In genomic region chr15:42273099-42273899, GRCh38 we compare ENCODE assay signal across 1 cellular context.
TF ChIP-seq lines count a peak whose summit lies in the region.

Gene GANC, plus strand, starts transcription at chr15:42273201. Its CDS starts 1,281 bp downstream, at chr15:42274482.
Gene TMEM87A, minus strand, starts transcription at chr15:42273433. Its CDS starts 35 bp downstream, at chr15:42273398.

TF ChIP-seq in H1, 55 proteins besides CTCF, POLR2A, EP300 and RAD21 (continued from another document):
- TF ChIP-seq BRCA1 (IDR thresholded peaks at IDR 0.05; ENCODE audit: low read depth, low read length): no peak
- no peak for TF ChIP-seq SIX5 (IDR thresholded peaks at IDR 0.05; ENCODE audit: low read depth, low read length)
- TF ChIP-seq FOSL1 (IDR thresholded peaks at IDR 0.05; ENCODE audit: insufficient read depth, low read depth, low read length): no peak
- peak; percentile 66 for TF ChIP-seq MAX (IDR thresholded peaks at IDR 0.05)
- TF ChIP-seq TBP (IDR thresholded peaks at IDR 0.05; ENCODE audit: low read depth, low read length): peak; percentile 72
- TF ChIP-seq CBX8 (IDR thresholded peaks at IDR 0.05; ENCODE audit: borderline replicate concordance, low read depth, low read length): no peak
- peak in 1 of 2 experiments; percentile 63; a peak in 3 of 4 replicates for TF ChIP-seq SIN3A (conservative IDR thresholded peaks at IDR 0.05 in 1 of 2, IDR thresholded peaks at IDR 0.05 in 1 of 2; ENCODE audit: low read depth in 1 of 2, low read length in 2 of 2)
- TF ChIP-seq CTBP2 (IDR thresholded peaks at IDR 0.05; ENCODE audit: borderline replicate concordance, insufficient read depth, insufficient read length, low read length): no peak
- TF ChIP-seq HDAC2 (IDR thresholded peaks at IDR 0.05; ENCODE audit: borderline replicate concordance in 1 of 2, low read depth in 2 of 2, low read length in 2 of 2): no peak; a peak in 1 of 4 replicates
- TF ChIP-seq SUZ12 (IDR thresholded peaks at IDR 0.05; ENCODE audit: low read length): no peak
- TF ChIP-seq RXRA (IDR thresholded peaks at IDR 0.05; ENCODE audit: insufficient read depth, low read depth, low read length): no peak
- no peak for TF ChIP-seq CEBPB (IDR thresholded peaks at IDR 0.05; ENCODE audit: low read depth, low read length)
- TF ChIP-seq TAF1 (IDR thresholded peaks at IDR 0.05; ENCODE audit: low read depth, low read length): peak; percentile 96
- TF ChIP-seq RFX5 (IDR thresholded peaks at IDR 0.05; ENCODE audit: borderline replicate concordance, low read depth, low read length): no peak
- TF ChIP-seq POU5F1 (IDR thresholded peaks at IDR 0.05; ENCODE audit: low read depth, low read length): no peak
- peak; percentile 73 for TF ChIP-seq CREB1 (IDR thresholded peaks at IDR 0.05)
- peak; percentile 14; the same call in 1 of the 2 replicates for TF ChIP-seq TEAD4 (IDR thresholded peaks at IDR 0.05; ENCODE audit: low read depth, low read length)
- TF ChIP-seq SIRT6 (IDR thresholded peaks at IDR 0.05; ENCODE audit: low read length): no peak
- peak; percentile 58 for TF ChIP-seq E2F6 (IDR thresholded peaks at IDR 0.05)
- no peak for TF ChIP-seq BACH1 (IDR thresholded peaks at IDR 0.05; ENCODE audit: low read length)
- TF ChIP-seq CBX5 (IDR thresholded peaks at IDR 0.05; ENCODE audit: low read depth, low read length): no peak
- TF ChIP-seq GABPA (IDR thresholded peaks at IDR 0.05; ENCODE audit: borderline replicate concordance, insufficient read depth, low read length): peak; percentile 84; the same call in 1 of the 2 replicates
- TF ChIP-seq PHF8 (conservative IDR thresholded peaks at IDR 0.05; ENCODE audit: low read depth, low read length): peak; percentile 100
- TF ChIP-seq MAFK (IDR thresholded peaks at IDR 0.05; ENCODE audit: low read depth, low read length): no peak
- peak; percentile 69 for TF ChIP-seq TAF7 (optimal IDR thresholded peaks at IDR 0.05; ENCODE audit: borderline replicate concordance, low read depth, low read length)
- TF ChIP-seq JUN (IDR thresholded peaks at IDR 0.05; ENCODE audit: low read depth, low read length): no peak
- TF ChIP-seq SP1 (IDR thresholded peaks at IDR 0.05; ENCODE audit: low read depth, low read length): no peak
- TF ChIP-seq JUND (IDR thresholded peaks at IDR 0.05; ENCODE audit: low read length): no peak
- no peak for TF ChIP-seq EZH2 (IDR thresholded peaks at IDR 0.05; ENCODE audit: low read depth, low read length, severe bottlenecking)
- TF ChIP-seq RNF2 (IDR thresholded peaks at IDR 0.05; ENCODE audit: borderline replicate concordance, low read depth, low read length, missing control alignments, poor library complexity, severe bottlenecking): no peak
- TF ChIP-seq, protein P1, sequence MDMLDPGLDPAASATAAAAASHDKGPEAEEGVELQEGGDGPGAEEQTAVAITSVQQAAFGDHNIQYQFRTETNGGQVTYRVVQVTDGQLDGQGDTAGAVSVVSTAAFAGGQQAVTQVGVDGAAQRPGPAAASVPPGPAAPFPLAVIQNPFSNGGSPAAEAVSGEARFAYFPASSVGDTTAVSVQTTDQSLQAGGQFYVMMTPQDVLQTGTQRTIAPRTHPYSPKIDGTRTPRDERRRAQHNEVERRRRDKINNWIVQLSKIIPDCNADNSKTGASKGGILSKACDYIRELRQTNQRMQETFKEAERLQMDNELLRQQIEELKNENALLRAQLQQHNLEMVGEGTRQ (IDR thresholded peaks at IDR 0.05; ENCODE audit: low read length): no peak
- peak; percentile 67 for TF ChIP-seq ASH2L (IDR thresholded peaks at IDR 0.05; ENCODE audit: low read length)
- TF ChIP-seq TCF12 (IDR thresholded peaks at IDR 0.05; ENCODE audit: low read depth, low read length): no peak
- no peak for TF ChIP-seq CHD1 (IDR thresholded peaks at IDR 0.05; ENCODE audit: low read depth, low read length)
- TF ChIP-seq NANOG (IDR thresholded peaks at IDR 0.05; ENCODE audit: insufficient read depth, low read depth, low read length, poor library complexity, severe bottlenecking): no peak
- no peak for TF ChIP-seq RBBP5 (IDR thresholded peaks at IDR 0.05; ENCODE audit: borderline replicate concordance, low read depth, low read length)
- no peak for TF ChIP-seq ATF3 (IDR thresholded peaks at IDR 0.05; ENCODE audit: insufficient read depth, low read depth, low read length)
- peak; percentile 32; the same call in 1 of the 2 replicates for TF ChIP-seq NRF1 (IDR thresholded peaks at IDR 0.05; ENCODE audit: low read depth, low read length)
- peak; percentile 96 for TF ChIP-seq YY1 (IDR thresholded peaks at IDR 0.05; ENCODE audit: low read depth, low read length)
- TF ChIP-seq KDM4A (IDR thresholded peaks at IDR 0.05; ENCODE audit: low read depth, low read length, severe bottlenecking): peak; percentile 64
- peak; percentile 98 for TF ChIP-seq POLR2AphosphoS5 (IDR thresholded peaks at IDR 0.05; ENCODE audit: low read depth, low read length)
- TF ChIP-seq KDM5A (IDR thresholded peaks at IDR 0.05; ENCODE audit: low read length): no peak; the same call in 1 of the 2 replicates
- TF ChIP-seq, protein P2, sequence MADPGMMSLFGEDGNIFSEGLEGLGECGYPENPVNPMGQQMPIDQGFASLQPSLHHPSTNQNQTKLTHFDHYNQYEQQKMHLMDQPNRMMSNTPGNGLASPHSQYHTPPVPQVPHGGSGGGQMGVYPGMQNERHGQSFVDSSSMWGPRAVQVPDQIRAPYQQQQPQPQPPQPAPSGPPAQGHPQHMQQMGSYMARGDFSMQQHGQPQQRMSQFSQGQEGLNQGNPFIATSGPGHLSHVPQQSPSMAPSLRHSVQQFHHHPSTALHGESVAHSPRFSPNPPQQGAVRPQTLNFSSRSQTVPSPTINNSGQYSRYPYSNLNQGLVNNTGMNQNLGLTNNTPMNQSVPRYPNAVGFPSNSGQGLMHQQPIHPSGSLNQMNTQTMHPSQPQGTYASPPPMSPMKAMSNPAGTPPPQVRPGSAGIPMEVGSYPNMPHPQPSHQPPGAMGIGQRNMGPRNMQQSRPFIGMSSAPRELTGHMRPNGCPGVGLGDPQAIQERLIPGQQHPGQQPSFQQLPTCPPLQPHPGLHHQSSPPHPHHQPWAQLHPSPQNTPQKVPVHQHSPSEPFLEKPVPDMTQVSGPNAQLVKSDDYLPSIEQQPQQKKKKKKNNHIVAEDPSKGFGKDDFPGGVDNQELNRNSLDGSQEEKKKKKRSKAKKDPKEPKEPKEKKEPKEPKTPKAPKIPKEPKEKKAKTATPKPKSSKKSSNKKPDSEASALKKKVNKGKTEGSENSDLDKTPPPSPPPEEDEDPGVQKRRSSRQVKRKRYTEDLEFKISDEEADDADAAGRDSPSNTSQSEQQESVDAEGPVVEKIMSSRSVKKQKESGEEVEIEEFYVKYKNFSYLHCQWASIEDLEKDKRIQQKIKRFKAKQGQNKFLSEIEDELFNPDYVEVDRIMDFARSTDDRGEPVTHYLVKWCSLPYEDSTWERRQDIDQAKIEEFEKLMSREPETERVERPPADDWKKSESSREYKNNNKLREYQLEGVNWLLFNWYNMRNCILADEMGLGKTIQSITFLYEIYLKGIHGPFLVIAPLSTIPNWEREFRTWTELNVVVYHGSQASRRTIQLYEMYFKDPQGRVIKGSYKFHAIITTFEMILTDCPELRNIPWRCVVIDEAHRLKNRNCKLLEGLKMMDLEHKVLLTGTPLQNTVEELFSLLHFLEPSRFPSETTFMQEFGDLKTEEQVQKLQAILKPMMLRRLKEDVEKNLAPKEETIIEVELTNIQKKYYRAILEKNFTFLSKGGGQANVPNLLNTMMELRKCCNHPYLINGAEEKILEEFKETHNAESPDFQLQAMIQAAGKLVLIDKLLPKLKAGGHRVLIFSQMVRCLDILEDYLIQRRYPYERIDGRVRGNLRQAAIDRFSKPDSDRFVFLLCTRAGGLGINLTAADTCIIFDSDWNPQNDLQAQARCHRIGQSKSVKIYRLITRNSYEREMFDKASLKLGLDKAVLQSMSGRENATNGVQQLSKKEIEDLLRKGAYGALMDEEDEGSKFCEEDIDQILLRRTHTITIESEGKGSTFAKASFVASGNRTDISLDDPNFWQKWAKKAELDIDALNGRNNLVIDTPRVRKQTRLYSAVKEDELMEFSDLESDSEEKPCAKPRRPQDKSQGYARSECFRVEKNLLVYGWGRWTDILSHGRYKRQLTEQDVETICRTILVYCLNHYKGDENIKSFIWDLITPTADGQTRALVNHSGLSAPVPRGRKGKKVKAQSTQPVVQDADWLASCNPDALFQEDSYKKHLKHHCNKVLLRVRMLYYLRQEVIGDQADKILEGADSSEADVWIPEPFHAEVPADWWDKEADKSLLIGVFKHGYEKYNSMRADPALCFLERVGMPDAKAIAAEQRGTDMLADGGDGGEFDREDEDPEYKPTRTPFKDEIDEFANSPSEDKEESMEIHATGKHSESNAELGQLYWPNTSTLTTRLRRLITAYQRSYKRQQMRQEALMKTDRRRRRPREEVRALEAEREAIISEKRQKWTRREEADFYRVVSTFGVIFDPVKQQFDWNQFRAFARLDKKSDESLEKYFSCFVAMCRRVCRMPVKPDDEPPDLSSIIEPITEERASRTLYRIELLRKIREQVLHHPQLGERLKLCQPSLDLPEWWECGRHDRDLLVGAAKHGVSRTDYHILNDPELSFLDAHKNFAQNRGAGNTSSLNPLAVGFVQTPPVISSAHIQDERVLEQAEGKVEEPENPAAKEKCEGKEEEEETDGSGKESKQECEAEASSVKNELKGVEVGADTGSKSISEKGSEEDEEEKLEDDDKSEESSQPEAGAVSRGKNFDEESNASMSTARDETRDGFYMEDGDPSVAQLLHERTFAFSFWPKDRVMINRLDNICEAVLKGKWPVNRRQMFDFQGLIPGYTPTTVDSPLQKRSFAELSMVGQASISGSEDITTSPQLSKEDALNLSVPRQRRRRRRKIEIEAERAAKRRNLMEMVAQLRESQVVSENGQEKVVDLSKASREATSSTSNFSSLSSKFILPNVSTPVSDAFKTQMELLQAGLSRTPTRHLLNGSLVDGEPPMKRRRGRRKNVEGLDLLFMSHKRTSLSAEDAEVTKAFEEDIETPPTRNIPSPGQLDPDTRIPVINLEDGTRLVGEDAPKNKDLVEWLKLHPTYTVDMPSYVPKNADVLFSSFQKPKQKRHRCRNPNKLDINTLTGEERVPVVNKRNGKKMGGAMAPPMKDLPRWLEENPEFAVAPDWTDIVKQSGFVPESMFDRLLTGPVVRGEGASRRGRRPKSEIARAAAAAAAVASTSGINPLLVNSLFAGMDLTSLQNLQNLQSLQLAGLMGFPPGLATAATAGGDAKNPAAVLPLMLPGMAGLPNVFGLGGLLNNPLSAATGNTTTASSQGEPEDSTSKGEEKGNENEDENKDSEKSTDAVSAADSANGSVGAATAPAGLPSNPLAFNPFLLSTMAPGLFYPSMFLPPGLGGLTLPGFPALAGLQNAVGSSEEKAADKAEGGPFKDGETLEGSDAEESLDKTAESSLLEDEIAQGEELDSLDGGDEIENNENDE (IDR thresholded peaks at IDR 0.05; ENCODE audit: insufficient replicate concordance, low read length): no peak
- no peak for TF ChIP-seq CHD2 (IDR thresholded peaks at IDR 0.05; ENCODE audit: low read length)
- TF ChIP-seq SP2 (IDR thresholded peaks at IDR 0.05; ENCODE audit: low read length): no peak
- TF ChIP-seq ZNF274 (IDR thresholded peaks at IDR 0.05; ENCODE audit: borderline replicate concordance, extremely low read depth, low read length): no peak
- no peak for TF ChIP-seq BCL11A (IDR thresholded peaks at IDR 0.05; ENCODE audit: low read depth in 2 of 2, low read length in 2 of 2)
- no peak for TF ChIP-seq GTF2F1 (IDR thresholded peaks at IDR 0.05; ENCODE audit: borderline replicate concordance, low read depth, low read length)
- TF ChIP-seq SRF (IDR thresholded peaks at IDR 0.05; ENCODE audit: low read depth, low read length): no peak
- TF ChIP-seq SP4 (IDR thresholded peaks at IDR 0.05; ENCODE audit: low read length): no peak
- TF ChIP-seq SAP30 (IDR thresholded peaks at IDR 0.05; ENCODE audit: insufficient read depth, insufficient replicate concordance, low read length): peak; percentile 94
